In genomic region chr9:21959268-21959667, GRCh38 we compare ENCODE assay signal across 9 cellular contexts. TPM values are rescaled to one million over a fixed set of nuclear protein-coding genes. Genes with fewer than 3 reads are reported as not detected.
"Had no signal": no experiment of that assay in that cellular context is flagged by ENCODE, and none has a peak within 500 bp of the region (broad histone marks: within the 10 kb centered on the region; RNA-seq: fewer than 3 reads in every experiment).

No MANE protein-coding gene starts in this region.

RNA-seq across cellular contexts. Expression of gene CDKN2A, which starts 34.9 kb away (rescaled TPM):
- total RNA-seq: occipital lobe, progenitor cell of endocrine pancreas, skeletal muscle tissue had no signal
- polyA plus RNA-seq: neural cell had no signal

RNA-seq across cellular contexts. Expression of gene CDKN2B-AS1, which starts 35.3 kb away (rescaled TPM):
- total RNA-seq: progenitor cell of endocrine pancreas, right atrium auricular region had no signal
- polyA plus RNA-seq: naive thymus-derived CD4-positive, alpha-beta T cell; naive thymus-derived CD8-positive, alpha-beta T cell; neural cell; psoas muscle had no signal

RNA-seq across cellular contexts. Expression of gene CDKN2B, which starts 49.8 kb away (rescaled TPM):
- total RNA-seq: naive thymus-derived CD8-positive, alpha-beta T cell; neural crest cell; skeletal muscle tissue had no signal
- polyA plus RNA-seq: naive thymus-derived CD4-positive, alpha-beta T cell had no signal
